Comparison of ENCODE assay signal across 18 cellular contexts in genomic region chr5:35338169-35338476, GRCh38.
"Had no signal": no experiment of that assay in that cellular context is flagged by ENCODE, and none has a peak within 500 bp of the region (broad histone marks: within the 10 kb centered on the region; RNA-seq: fewer than 3 reads in every experiment).

No MANE protein-coding gene starts in this region.

- H3K4me1 Mint-ChIP-seq: activated CD4-positive, alpha-beta T cell treated with anti-CD3 and anti-CD28 coated beads, Interleukin-2, amount 10 ng/mL, durations not matched to agents 24 days and 14 days; naive thymus-derived CD8-positive, alpha-beta T cell had no signal

- H3K27ac Mint-ChIP-seq: activated CD4-positive, alpha-beta T cell treated with anti-CD3 and anti-CD28 coated beads, Interleukin-2, amount 10 ng/mL, durations not matched to agents 24 days and 14 days; activated CD8-positive, alpha-beta T cell treated with anti-CD3 and anti-CD28 coated beads, Interleukin-2, amount 10 ng/mL, durations not matched to agents 7 days and 5 days; activated naive CD4-positive, alpha-beta T cell treated with anti-CD3 and anti-CD28 coated beads for 36 hours; naive thymus-derived CD8-positive, alpha-beta T cell had no signal

- H3K27me3 ChIP-seq: right atrium auricular region, thyroid gland, uterus had no signal

- H3K27me3 Mint-ChIP-seq: activated CD4-positive, alpha-beta T cell treated with anti-CD3 and anti-CD28 coated beads, Interleukin-2, amount 10 ng/mL, durations not matched to agents 24 days and 14 days had no signal

- H3K4me1 ChIP-seq: prostate gland, right atrium auricular region, thyroid gland, uterus had no signal

- DNase-seq: activated CD4-positive, alpha-beta T cell treated with anti-CD3 and anti-CD28 coated beads, Interleukin-2, amount 10 ng/mL, durations not matched to agents 24 days and 14 days; activated CD8-positive, alpha-beta T cell treated with anti-CD3 and anti-CD28 coated beads, Interleukin-2, amount 10 ng/mL, durations not matched to agents 7 days and 5 days; activated naive CD4-positive, alpha-beta T cell treated with anti-CD3 and anti-CD28 coated beads for 36 hours; activated T-cell treated with anti-CD3 and anti-CD28 coated beads, Interleukin-2, amount 50 U/mL, for 4 hours; caudate nucleus; foreskin melanocyte; mesenchymal stem cell; naive thymus-derived CD8-positive, alpha-beta T cell; nucleus accumbens; stimulated activated CD4-positive, alpha-beta T cell treated with anti-CD3 and anti-CD28 coated beads, Interleukin-2, amount 100 ng/mL, for 24 hours; stimulated activated naive CD4-positive, alpha-beta T cell treated with Interleukin-2 at 50 U/mL for 16 hours; T-helper 1 cell; T-helper 9 cell; thyroid gland; uterus had no signal

- H3K36me3 Mint-ChIP-seq: brain; naive thymus-derived CD8-positive, alpha-beta T cell had no signal

- H3K9me3 Mint-ChIP-seq: activated CD4-positive, alpha-beta T cell treated with anti-CD3 and anti-CD28 coated beads, Interleukin-2, amount 10 ng/mL, durations not matched to agents 24 days and 14 days; activated naive CD4-positive, alpha-beta T cell treated with anti-CD3 and anti-CD28 coated beads for 36 hours had no signal

- H3K4me3 Mint-ChIP-seq: activated CD4-positive, alpha-beta T cell treated with anti-CD3 and anti-CD28 coated beads, Interleukin-2, amount 10 ng/mL, durations not matched to agents 24 days and 14 days; activated CD8-positive, alpha-beta T cell treated with anti-CD3 and anti-CD28 coated beads, Interleukin-2, amount 10 ng/mL, durations not matched to agents 7 days and 5 days; activated naive CD4-positive, alpha-beta T cell treated with anti-CD3 and anti-CD28 coated beads for 36 hours; activated T-cell treated with anti-CD3 and anti-CD28 coated beads, Interleukin-2, amount 50 U/mL, for 4 hours; brain; naive thymus-derived CD8-positive, alpha-beta T cell had no signal

- H3K27ac ChIP-seq: prostate gland, right atrium auricular region, thyroid gland, uterus had no signal

- H3K36me3 ChIP-seq: prostate gland, right atrium auricular region, thyroid gland, uterus had no signal

- H3K4me3 ChIP-seq: prostate gland, right atrium auricular region, thyroid gland, uterus had no signal

- H3K9me3 ChIP-seq: prostate gland, thyroid gland, uterus had no signal

- ATAC-seq: activated CD8-positive, alpha-beta T cell treated with anti-CD3 and anti-CD28 coated beads, Interleukin-2, amount 10 ng/mL, durations not matched to agents 7 days and 5 days; activated T-cell treated with anti-CD3 and anti-CD28 coated beads, Interleukin-2, amount 50 U/mL, for 4 hours; naive thymus-derived CD8-positive, alpha-beta T cell had no signal
